Comparison of ENCODE assay signal across 27 cellular contexts in the genomic region with DNA sequence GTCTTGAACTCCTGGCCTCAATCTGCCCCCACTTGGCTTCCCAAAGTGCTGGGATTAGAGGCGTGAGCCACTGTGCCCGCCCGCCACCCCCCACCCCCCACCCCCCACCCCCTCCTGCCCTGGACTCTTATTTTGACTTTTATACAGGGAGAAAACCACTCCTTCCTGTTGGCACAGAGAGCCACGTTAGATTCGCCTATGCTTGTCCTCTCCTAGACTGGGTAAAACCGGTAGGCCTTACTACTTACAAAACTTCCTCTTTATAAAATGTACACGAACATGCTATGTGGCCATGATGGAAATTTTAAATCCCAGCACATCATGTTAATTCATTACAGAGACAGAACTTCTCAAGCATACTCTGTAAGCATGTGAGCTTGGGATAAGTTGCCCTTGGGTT.
"Had no signal": no experiment of that assay in that cellular context is flagged by ENCODE, and none has a peak within 500 bp of the region (broad histone marks: within the 10 kb centered on the region; RNA-seq: fewer than 3 reads in every experiment).

No MANE protein-coding gene starts in this region.

- H3K4me1 Mint-ChIP-seq: activated naive CD4-positive, alpha-beta T cell treated with anti-CD3 and anti-CD28 coated beads, Interleukin-2, amount 10 ng/mL, durations not matched to agents 7 days and 5 days; activated naive CD8-positive, alpha-beta T cell treated with anti-CD3 and anti-CD28 coated beads, Interleukin-2, amount 50 U/mL, for 24 hours; central memory CD8-positive, alpha-beta T cell; endodermal cell; memory B cell; naive B cell; neural crest cell had no signal

- H3K9me3 Mint-ChIP-seq: activated naive CD4-positive, alpha-beta T cell treated with anti-CD3 and anti-CD28 coated beads, Interleukin-2, amount 10 ng/mL, durations not matched to agents 7 days and 5 days; activated naive CD8-positive, alpha-beta T cell treated with anti-CD3 and anti-CD28 coated beads, Interleukin-2, amount 50 U/mL, for 24 hours; central memory CD8-positive, alpha-beta T cell; endodermal cell; memory B cell; neural crest cell; T-helper 2 cell treated with Interferon-gamma antibody and Interleukin-4, amounts not matched to agents 5 μg/mL and 100 μg/mL, for 36 hours had no signal

- H3K4me1 ChIP-seq: colonic mucosa, prostate gland had no signal

- H3K36me3 ChIP-seq: brain microvascular endothelial cell, colonic mucosa, gastrocnemius medialis, left ventricle myocardium inferior, prostate gland, tibial artery had no signal

- H3K4me3 ChIP-seq: colonic mucosa, gastrocnemius medialis, left ventricle myocardium inferior, prostate gland, tibial artery had no signal

- H3K4me3 Mint-ChIP-seq: activated naive CD4-positive, alpha-beta T cell treated with anti-CD3 and anti-CD28 coated beads, Interleukin-2, amount 10 ng/mL, durations not matched to agents 7 days and 5 days; activated naive CD8-positive, alpha-beta T cell treated with anti-CD3 and anti-CD28 coated beads, Interleukin-2, amount 50 U/mL, for 24 hours; central memory CD8-positive, alpha-beta T cell; endodermal cell; memory B cell; naive B cell; neural crest cell; T-helper 2 cell treated with Interferon-gamma antibody and Interleukin-4, amounts not matched to agents 5 μg/mL and 100 μg/mL, for 36 hours had no signal

- H3K36me3 Mint-ChIP-seq: activated naive CD4-positive, alpha-beta T cell treated with anti-CD3 and anti-CD28 coated beads, Interleukin-2, amount 10 ng/mL, durations not matched to agents 7 days and 5 days; memory B cell; naive B cell had no signal

- H3K27ac ChIP-seq: brain microvascular endothelial cell, colonic mucosa, gastrocnemius medialis, left ventricle myocardium inferior, prostate gland, tibial artery had no signal

- H3K9me3 ChIP-seq: colonic mucosa, gastrocnemius medialis, left ventricle myocardium inferior, prostate gland, tibial artery had no signal

- DNase-seq: activated CD4-positive, alpha-beta T cell treated with anti-CD3 and anti-CD28 coated beads, Interleukin-2, amount 50 U/mL, for 1 hour; activated CD8-positive, alpha-beta memory T cell treated with anti-CD3 and anti-CD28 coated beads for 24 hours; activated CD8-positive, alpha-beta memory T cell treated with anti-CD3 and anti-CD28 coated beads, Interleukin-2, amount 50 U/mL, for 48 hours; activated effector memory CD4-positive, alpha-beta T cell treated with Interleukin-2 at 50 U/mL for 16 hours; activated naive CD4-positive, alpha-beta T cell treated with anti-CD3 and anti-CD28 coated beads, Interleukin-2, amount 10 ng/mL, durations not matched to agents 7 days and 5 days; activated naive CD8-positive, alpha-beta T cell treated with anti-CD3 and anti-CD28 coated beads, Interleukin-2, amount 50 U/mL, for 24 hours; activated T-cell treated with anti-CD3 and anti-CD28 coated beads, Interleukin-2, amount 50 U/mL, for 48 hours; anterior cingulate cortex; brain microvascular endothelial cell; colonic mucosa; endodermal cell; erythroblast; gastrocnemius medialis; head of caudate nucleus; left ventricle myocardium inferior; naive B cell; right cardiac atrium; stimulated activated CD4-positive, alpha-beta T cell treated with anti-CD3 and anti-CD28 coated beads, Interleukin-2, amount 100 ng/mL, for 24 hours; stimulated activated naive CD8-positive, alpha-beta T cell treated with anti-CD3 and anti-CD28 coated beads, Interleukin-15, Interleukin-2, amounts not matched to agents 100 U/mL and 50 U/mL, for 24 hours; substantia nigra; tibial artery had no signal

- ATAC-seq: activated CD4-positive, CD25-positive, alpha-beta regulatory T cell treated with anti-CD3 and anti-CD28 coated beads, Interleukin-2, amount 50 U/mL, for 24 hours; activated naive CD8-positive, alpha-beta T cell treated with anti-CD3 and anti-CD28 coated beads, Interleukin-2, amount 50 U/mL, for 24 hours; gastrocnemius medialis; right cardiac atrium; stimulated activated naive CD8-positive, alpha-beta T cell treated with anti-CD3 and anti-CD28 coated beads, Interleukin-15, Interleukin-2, amounts not matched to agents 100 U/mL and 50 U/mL, for 24 hours had no signal

- H3K27me3 ChIP-seq: brain microvascular endothelial cell, colonic mucosa, gastrocnemius medialis, tibial artery had no signal

- H3K27ac Mint-ChIP-seq: activated naive CD4-positive, alpha-beta T cell treated with anti-CD3 and anti-CD28 coated beads, Interleukin-2, amount 10 ng/mL, durations not matched to agents 7 days and 5 days; activated naive CD8-positive, alpha-beta T cell treated with anti-CD3 and anti-CD28 coated beads, Interleukin-2, amount 50 U/mL, for 24 hours; endodermal cell; memory B cell; naive B cell; T-helper 2 cell treated with Interferon-gamma antibody and Interleukin-4, amounts not matched to agents 5 μg/mL and 100 μg/mL, for 36 hours had no signal

- H3K27me3 Mint-ChIP-seq: activated naive CD4-positive, alpha-beta T cell treated with anti-CD3 and anti-CD28 coated beads, Interleukin-2, amount 10 ng/mL, durations not matched to agents 7 days and 5 days; activated naive CD8-positive, alpha-beta T cell treated with anti-CD3 and anti-CD28 coated beads, Interleukin-2, amount 50 U/mL, for 24 hours had no signal
